1 cellular context compared by ENCODE assay signal in genomic region chr6:57265755-57266221, GRCh38.
TF ChIP-seq lines count a peak whose summit lies in the region.

No MANE protein-coding gene starts in this region.

TF ChIP-seq in SK-N-SH, 30 proteins besides CTCF, POLR2A, EP300 and RAD21 (continued from another document):
- TF ChIP-seq REST (IDR thresholded peaks at IDR 0.05; ENCODE audit: low read depth, low read length): no peak
- TF ChIP-seq PBX3 (IDR thresholded peaks at IDR 0.05): peak; percentile 86
- TF ChIP-seq YY1 (IDR thresholded peaks at IDR 0.05; ENCODE audit: low read depth): no peak
- peak; percentile 21; the same call in 1 of the 2 replicates for TF ChIP-seq ZBTB33 (IDR thresholded peaks at IDR 0.05; ENCODE audit: borderline replicate concordance, low read depth)
- no peak for TF ChIP-seq GATA2 (CRISPR knock-in tag; IDR thresholded peaks at IDR 0.05)
- 0 out of 2 replicates have a peak, but pooled peaks have one; percentile 56 for TF ChIP-seq FOXM1 (IDR thresholded peaks at IDR 0.05; ENCODE audit: low read depth)
- peak; percentile 76 for TF ChIP-seq TCF12 (IDR thresholded peaks at IDR 0.05)
- no peak for TF ChIP-seq USF2 (IDR thresholded peaks at IDR 0.05; ENCODE audit: borderline replicate concordance, low read depth, low read length)
- TF ChIP-seq IRF3 (IDR thresholded peaks at IDR 0.05; ENCODE audit: low read depth, low read length): no peak
- no peak for TF ChIP-seq EZH2phosphoT487 (IDR thresholded peaks at IDR 0.05; ENCODE audit: borderline replicate concordance, low read depth)
- no peak for TF ChIP-seq TAF1 (IDR thresholded peaks at IDR 0.05; ENCODE audit: borderline replicate concordance, low read depth, low read length)
- TF ChIP-seq RFX5 (IDR thresholded peaks at IDR 0.05; ENCODE audit: low read length): no peak
- peak; percentile 51; the same call in 1 of the 2 replicates for TF ChIP-seq RXRA (IDR thresholded peaks at IDR 0.05; ENCODE audit: borderline replicate concordance, low read depth)
- TF ChIP-seq GABPA (IDR thresholded peaks at IDR 0.05; ENCODE audit: low read depth): no peak
- TF ChIP-seq JUND (IDR thresholded peaks at IDR 0.05): peak; percentile 56
- TF ChIP-seq USF1 (IDR thresholded peaks at IDR 0.05; ENCODE audit: borderline replicate concordance, low read depth): no peak
- no peak for TF ChIP-seq SIN3A (IDR thresholded peaks at IDR 0.05; ENCODE audit: borderline replicate concordance, low read depth, low read length)
- no peak for TF ChIP-seq SMC3 (IDR thresholded peaks at IDR 0.05; ENCODE audit: low read depth, low read length)
- TF ChIP-seq MEF2A (IDR thresholded peaks at IDR 0.05; ENCODE audit: borderline replicate concordance, low read depth): peak; percentile 90
- TF ChIP-seq NFIC (IDR thresholded peaks at IDR 0.05; ENCODE audit: borderline replicate concordance): peak; percentile 73; the same call in 1 of the 2 replicates
- no peak for TF ChIP-seq CHD2 (IDR thresholded peaks at IDR 0.05; ENCODE audit: low read length, partially characterized antibody)
- no peak for TF ChIP-seq TEAD4 (IDR thresholded peaks at IDR 0.05; ENCODE audit: borderline replicate concordance, insufficient read depth)
- no peak for TF ChIP-seq FOXJ3 (CRISPR knock-in tag; IDR thresholded peaks at IDR 0.05)
- peak; percentile 77 for TF ChIP-seq FOSL2 (IDR thresholded peaks at IDR 0.05; ENCODE audit: borderline replicate concordance, low read depth)
- TF ChIP-seq NRF1 (IDR thresholded peaks at IDR 0.05; ENCODE audit: low read depth, low read length): no peak
- TF ChIP-seq RCOR1 (IDR thresholded peaks at IDR 0.05; ENCODE audit: low read length): no peak
- TF ChIP-seq MXI1 (IDR thresholded peaks at IDR 0.05; ENCODE audit: low read depth, low read length): no peak
